Comparison of ENCODE assay signal across 1 cellular context in the genomic region with DNA sequence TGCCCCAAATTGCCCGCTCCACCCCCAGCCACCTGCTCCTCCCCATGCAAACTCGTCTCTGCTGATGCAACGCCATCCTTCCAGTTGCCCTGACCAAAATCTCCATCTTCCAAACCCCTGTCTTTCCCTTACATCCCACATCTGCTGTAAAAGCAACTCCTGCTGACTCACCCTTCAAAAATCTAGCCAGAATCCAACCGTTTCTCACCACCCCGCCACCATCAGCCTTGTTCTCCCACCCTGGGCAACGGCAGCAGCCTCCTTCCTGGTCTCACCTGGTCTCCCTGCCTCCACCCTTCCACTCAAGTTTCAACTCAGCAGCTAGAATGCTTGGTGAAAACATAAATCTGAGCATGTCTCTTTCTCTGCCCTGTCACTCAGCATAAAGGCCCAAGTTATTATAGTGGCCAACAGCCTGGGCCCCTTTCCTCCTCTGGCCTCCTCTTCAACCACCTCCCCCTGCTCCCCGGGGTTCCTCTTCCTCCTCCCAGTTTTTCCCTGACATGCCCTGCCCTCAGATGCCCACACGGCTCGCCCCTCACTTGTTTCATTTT.
TF ChIP-seq lines count a peak whose summit lies in the region.

No MANE protein-coding gene starts in this region.

TF ChIP-seq in HepG2, 621 proteins besides CTCF, POLR2A, EP300 and RAD21 (continues in another document):
- TF ChIP-seq ZNF501 (CRISPR knock-in tag; IDR thresholded peaks at IDR 0.05) (no peak), RORA (CRISPR knock-in tag; IDR thresholded peaks at IDR 0.05) (no peak), CCAR2 (optimal IDR thresholded peaks at IDR 0.05; ENCODE audit: low read depth, low read length) (no peak), ZNF768 (CRISPR knock-in tag; IDR thresholded peaks at IDR 0.05) (0 out of 2 replicates have a peak, but pooled peaks have one; percentile 14), SRY (CRISPR knock-in tag; IDR thresholded peaks at IDR 0.05) (no peak), KLF11 (CRISPR knock-in tag; IDR thresholded peaks at IDR 0.05) (no peak), CC2D1A (CRISPR knock-in tag; IDR thresholded peaks at IDR 0.05) (no peak), SMC3 (IDR thresholded peaks at IDR 0.05; ENCODE audit: low read length) (no peak), ZFP90 (CRISPR knock-in tag; IDR thresholded peaks at IDR 0.05; ENCODE audit: borderline replicate concordance) (no peak), YEATS2 (CRISPR knock-in tag; IDR thresholded peaks at IDR 0.05; ENCODE audit: borderline replicate concordance) (no peak), ZSCAN9 (CRISPR knock-in tag; IDR thresholded peaks at IDR 0.05; ENCODE audit: borderline replicate concordance) (no peak), ZFP36L1 (CRISPR knock-in tag; IDR thresholded peaks at IDR 0.05) (no peak), ZSCAN29 (CRISPR knock-in tag; conservative IDR thresholded peaks at IDR 0.05) (no peak), SMARCC2 (IDR thresholded peaks at IDR 0.05) (no peak), MEIS1 (CRISPR knock-in tag; IDR thresholded peaks at IDR 0.05; ENCODE audit: borderline replicate concordance) (no peak), MXD4 (CRISPR knock-in tag; IDR thresholded peaks at IDR 0.05) (no peak), GTF2F1 (IDR thresholded peaks at IDR 0.05; ENCODE audit: low read length) (no peak), KDM2A (CRISPR knock-in tag; IDR thresholded peaks at IDR 0.05; ENCODE audit: borderline replicate concordance, low read depth) (no peak), ZNF776 (CRISPR knock-in tag; IDR thresholded peaks at IDR 0.05) (no peak), GFI1 (CRISPR knock-in tag; IDR thresholded peaks at IDR 0.05; ENCODE audit: borderline replicate concordance) (no peak), TEAD3 (CRISPR knock-in tag; optimal IDR thresholded peaks at IDR 0.05; ENCODE audit: borderline replicate concordance) (peak; percentile 51), GABPB1 (CRISPR knock-in tag; IDR thresholded peaks at IDR 0.05) (no peak), GPN1 (CRISPR knock-in tag; IDR thresholded peaks at IDR 0.05; ENCODE audit: borderline replicate concordance) (no peak), NFKB2 (CRISPR knock-in tag; IDR thresholded peaks at IDR 0.05; ENCODE audit: borderline replicate concordance) (0 out of 2 replicates have a peak, but pooled peaks have one; percentile 35), MED1 (CRISPR knock-in tag; IDR thresholded peaks at IDR 0.05) (no peak), ZKSCAN5 (CRISPR knock-in tag; IDR thresholded peaks at IDR 0.05) (no peak)
- TF ChIP-seq, protein P1, sequence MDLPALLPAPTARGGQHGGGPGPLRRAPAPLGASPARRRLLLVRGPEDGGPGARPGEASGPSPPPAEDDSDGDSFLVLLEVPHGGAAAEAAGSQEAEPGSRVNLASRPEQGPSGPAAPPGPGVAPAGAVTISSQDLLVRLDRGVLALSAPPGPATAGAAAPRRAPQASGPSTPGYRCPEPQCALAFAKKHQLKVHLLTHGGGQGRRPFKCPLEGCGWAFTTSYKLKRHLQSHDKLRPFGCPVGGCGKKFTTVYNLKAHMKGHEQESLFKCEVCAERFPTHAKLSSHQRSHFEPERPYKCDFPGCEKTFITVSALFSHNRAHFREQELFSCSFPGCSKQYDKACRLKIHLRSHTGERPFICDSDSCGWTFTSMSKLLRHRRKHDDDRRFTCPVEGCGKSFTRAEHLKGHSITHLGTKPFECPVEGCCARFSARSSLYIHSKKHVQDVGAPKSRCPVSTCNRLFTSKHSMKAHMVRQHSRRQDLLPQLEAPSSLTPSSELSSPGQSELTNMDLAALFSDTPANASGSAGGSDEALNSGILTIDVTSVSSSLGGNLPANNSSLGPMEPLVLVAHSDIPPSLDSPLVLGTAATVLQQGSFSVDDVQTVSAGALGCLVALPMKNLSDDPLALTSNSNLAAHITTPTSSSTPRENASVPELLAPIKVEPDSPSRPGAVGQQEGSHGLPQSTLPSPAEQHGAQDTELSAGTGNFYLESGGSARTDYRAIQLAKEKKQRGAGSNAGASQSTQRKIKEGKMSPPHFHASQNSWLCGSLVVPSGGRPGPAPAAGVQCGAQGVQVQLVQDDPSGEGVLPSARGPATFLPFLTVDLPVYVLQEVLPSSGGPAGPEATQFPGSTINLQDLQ (CRISPR knock-in tag; IDR thresholded peaks at IDR 0.05), result peak; percentile 42; the same call in 1 of the 2 replicates
- TF ChIP-seq, protein P2, sequence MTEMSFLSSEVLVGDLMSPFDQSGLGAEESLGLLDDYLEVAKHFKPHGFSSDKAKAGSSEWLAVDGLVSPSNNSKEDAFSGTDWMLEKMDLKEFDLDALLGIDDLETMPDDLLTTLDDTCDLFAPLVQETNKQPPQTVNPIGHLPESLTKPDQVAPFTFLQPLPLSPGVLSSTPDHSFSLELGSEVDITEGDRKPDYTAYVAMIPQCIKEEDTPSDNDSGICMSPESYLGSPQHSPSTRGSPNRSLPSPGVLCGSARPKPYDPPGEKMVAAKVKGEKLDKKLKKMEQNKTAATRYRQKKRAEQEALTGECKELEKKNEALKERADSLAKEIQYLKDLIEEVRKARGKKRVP (CRISPR knock-in tag; IDR thresholded peaks at IDR 0.05), result 0 out of 4 replicates have a peak, but pooled peaks of 1 of the 2 experiments have one; percentile 17
- TF ChIP-seq, protein P3, sequence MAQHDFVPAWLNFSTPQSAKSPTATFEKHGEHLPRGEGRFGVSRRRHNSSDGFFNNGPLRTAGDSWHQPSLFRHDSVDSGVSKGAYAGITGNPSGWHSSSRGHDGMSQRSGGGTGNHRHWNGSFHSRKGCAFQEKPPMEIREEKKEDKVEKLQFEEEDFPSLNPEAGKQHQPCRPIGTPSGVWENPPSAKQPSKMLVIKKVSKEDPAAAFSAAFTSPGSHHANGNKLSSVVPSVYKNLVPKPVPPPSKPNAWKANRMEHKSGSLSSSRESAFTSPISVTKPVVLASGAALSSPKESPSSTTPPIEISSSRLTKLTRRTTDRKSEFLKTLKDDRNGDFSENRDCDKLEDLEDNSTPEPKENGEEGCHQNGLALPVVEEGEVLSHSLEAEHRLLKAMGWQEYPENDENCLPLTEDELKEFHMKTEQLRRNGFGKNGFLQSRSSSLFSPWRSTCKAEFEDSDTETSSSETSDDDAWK (CRISPR knock-in tag; IDR thresholded peaks at IDR 0.05), result no peak
- TF ChIP-seq, protein P4, sequence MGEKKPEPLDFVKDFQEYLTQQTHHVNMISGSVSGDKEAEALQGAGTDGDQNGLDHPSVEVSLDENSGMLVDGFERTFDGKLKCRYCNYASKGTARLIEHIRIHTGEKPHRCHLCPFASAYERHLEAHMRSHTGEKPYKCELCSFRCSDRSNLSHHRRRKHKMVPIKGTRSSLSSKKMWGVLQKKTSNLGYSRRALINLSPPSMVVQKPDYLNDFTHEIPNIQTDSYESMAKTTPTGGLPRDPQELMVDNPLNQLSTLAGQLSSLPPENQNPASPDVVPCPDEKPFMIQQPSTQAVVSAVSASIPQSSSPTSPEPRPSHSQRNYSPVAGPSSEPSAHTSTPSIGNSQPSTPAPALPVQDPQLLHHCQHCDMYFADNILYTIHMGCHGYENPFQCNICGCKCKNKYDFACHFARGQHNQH (CRISPR knock-in tag; IDR thresholded peaks at IDR 0.05), result no peak
- TF ChIP-seq, protein P5, sequence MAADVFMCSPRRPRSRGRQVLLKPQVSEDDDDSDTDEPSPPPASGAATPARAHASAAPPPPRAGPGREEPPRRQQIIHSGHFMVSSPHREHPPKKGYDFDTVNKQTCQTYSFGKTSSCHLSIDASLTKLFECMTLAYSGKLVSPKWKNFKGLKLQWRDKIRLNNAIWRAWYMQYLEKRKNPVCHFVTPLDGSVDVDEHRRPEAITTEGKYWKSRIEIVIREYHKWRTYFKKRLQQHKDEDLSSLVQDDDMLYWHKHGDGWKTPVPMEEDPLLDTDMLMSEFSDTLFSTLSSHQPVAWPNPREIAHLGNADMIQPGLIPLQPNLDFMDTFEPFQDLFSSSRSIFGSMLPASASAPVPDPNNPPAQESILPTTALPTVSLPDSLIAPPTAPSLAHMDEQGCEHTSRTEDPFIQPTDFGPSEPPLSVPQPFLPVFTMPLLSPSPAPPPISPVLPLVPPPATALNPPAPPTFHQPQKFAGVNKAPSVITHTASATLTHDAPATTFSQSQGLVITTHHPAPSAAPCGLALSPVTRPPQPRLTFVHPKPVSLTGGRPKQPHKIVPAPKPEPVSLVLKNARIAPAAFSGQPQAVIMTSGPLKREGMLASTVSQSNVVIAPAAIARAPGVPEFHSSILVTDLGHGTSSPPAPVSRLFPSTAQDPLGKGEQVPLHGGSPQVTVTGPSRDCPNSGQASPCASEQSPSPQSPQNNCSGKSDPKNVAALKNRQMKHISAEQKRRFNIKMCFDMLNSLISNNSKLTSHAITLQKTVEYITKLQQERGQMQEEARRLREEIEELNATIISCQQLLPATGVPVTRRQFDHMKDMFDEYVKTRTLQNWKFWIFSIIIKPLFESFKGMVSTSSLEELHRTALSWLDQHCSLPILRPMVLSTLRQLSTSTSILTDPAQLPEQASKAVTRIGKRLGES (CRISPR knock-in tag; IDR thresholded peaks at IDR 0.05; ENCODE audit: borderline replicate concordance), result no peak
- TF ChIP-seq, protein P6, sequence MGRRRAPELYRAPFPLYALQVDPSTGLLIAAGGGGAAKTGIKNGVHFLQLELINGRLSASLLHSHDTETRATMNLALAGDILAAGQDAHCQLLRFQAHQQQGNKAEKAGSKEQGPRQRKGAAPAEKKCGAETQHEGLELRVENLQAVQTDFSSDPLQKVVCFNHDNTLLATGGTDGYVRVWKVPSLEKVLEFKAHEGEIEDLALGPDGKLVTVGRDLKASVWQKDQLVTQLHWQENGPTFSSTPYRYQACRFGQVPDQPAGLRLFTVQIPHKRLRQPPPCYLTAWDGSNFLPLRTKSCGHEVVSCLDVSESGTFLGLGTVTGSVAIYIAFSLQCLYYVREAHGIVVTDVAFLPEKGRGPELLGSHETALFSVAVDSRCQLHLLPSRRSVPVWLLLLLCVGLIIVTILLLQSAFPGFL (CRISPR knock-in tag; IDR thresholded peaks at IDR 0.05), result no peak
- TF ChIP-seq, protein P7, sequence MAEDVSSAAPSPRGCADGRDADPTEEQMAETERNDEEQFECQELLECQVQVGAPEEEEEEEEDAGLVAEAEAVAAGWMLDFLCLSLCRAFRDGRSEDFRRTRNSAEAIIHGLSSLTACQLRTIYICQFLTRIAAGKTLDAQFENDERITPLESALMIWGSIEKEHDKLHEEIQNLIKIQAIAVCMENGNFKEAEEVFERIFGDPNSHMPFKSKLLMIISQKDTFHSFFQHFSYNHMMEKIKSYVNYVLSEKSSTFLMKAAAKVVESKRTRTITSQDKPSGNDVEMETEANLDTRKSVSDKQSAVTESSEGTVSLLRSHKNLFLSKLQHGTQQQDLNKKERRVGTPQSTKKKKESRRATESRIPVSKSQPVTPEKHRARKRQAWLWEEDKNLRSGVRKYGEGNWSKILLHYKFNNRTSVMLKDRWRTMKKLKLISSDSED (CRISPR knock-in tag; IDR thresholded peaks at IDR 0.05), result no peak
- TF ChIP-seq, protein P8, sequence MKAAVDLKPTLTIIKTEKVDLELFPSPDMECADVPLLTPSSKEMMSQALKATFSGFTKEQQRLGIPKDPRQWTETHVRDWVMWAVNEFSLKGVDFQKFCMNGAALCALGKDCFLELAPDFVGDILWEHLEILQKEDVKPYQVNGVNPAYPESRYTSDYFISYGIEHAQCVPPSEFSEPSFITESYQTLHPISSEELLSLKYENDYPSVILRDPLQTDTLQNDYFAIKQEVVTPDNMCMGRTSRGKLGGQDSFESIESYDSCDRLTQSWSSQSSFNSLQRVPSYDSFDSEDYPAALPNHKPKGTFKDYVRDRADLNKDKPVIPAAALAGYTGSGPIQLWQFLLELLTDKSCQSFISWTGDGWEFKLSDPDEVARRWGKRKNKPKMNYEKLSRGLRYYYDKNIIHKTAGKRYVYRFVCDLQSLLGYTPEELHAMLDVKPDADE (CRISPR knock-in tag; IDR thresholded peaks at IDR 0.05), result no peak
- TF ChIP-seq, protein P9, sequence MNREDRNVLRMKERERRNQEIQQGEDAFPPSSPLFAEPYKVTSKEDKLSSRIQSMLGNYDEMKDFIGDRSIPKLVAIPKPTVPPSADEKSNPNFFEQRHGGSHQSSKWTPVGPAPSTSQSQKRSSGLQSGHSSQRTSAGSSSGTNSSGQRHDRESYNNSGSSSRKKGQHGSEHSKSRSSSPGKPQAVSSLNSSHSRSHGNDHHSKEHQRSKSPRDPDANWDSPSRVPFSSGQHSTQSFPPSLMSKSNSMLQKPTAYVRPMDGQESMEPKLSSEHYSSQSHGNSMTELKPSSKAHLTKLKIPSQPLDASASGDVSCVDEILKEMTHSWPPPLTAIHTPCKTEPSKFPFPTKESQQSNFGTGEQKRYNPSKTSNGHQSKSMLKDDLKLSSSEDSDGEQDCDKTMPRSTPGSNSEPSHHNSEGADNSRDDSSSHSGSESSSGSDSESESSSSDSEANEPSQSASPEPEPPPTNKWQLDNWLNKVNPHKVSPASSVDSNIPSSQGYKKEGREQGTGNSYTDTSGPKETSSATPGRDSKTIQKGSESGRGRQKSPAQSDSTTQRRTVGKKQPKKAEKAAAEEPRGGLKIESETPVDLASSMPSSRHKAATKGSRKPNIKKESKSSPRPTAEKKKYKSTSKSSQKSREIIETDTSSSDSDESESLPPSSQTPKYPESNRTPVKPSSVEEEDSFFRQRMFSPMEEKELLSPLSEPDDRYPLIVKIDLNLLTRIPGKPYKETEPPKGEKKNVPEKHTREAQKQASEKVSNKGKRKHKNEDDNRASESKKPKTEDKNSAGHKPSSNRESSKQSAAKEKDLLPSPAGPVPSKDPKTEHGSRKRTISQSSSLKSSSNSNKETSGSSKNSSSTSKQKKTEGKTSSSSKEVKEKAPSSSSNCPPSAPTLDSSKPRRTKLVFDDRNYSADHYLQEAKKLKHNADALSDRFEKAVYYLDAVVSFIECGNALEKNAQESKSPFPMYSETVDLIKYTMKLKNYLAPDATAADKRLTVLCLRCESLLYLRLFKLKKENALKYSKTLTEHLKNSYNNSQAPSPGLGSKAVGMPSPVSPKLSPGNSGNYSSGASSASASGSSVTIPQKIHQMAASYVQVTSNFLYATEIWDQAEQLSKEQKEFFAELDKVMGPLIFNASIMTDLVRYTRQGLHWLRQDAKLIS (CRISPR knock-in tag; IDR thresholded peaks at IDR 0.05), result no peak
- TF ChIP-seq, protein P10, sequence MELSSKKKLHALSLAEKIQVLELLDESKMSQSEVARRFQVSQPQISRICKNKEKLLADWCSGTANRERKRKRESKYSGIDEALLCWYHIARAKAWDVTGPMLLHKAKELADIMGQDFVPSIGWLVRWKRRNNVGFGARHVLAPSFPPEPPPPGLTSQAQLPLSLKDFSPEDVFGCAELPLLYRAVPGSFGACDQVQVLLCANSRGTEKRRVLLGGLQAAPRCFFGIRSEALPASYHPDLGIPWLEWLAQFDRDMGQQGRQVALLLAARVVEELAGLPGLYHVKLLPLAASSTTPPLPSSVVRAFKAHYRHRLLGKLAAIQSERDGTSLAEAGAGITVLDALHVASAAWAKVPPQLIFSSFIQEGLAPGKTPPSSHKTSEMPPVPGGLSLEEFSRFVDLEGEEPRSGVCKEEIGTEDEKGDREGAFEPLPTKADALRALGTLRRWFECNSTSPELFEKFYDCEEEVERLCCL (CRISPR knock-in tag; IDR thresholded peaks at IDR 0.05; ENCODE audit: borderline replicate concordance), result no peak
- TF ChIP-seq, protein P11, sequence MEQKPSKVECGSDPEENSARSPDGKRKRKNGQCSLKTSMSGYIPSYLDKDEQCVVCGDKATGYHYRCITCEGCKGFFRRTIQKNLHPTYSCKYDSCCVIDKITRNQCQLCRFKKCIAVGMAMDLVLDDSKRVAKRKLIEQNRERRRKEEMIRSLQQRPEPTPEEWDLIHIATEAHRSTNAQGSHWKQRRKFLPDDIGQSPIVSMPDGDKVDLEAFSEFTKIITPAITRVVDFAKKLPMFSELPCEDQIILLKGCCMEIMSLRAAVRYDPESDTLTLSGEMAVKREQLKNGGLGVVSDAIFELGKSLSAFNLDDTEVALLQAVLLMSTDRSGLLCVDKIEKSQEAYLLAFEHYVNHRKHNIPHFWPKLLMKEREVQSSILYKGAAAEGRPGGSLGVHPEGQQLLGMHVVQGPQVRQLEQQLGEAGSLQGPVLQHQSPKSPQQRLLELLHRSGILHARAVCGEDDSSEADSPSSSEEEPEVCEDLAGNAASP (CRISPR knock-in tag; IDR thresholded peaks at IDR 0.05; ENCODE audit: borderline replicate concordance), result no peak
- TF ChIP-seq, protein P12, sequence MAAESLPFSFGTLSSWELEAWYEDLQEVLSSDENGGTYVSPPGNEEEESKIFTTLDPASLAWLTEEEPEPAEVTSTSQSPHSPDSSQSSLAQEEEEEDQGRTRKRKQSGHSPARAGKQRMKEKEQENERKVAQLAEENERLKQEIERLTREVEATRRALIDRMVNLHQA (CRISPR knock-in tag; IDR thresholded peaks at IDR 0.05), result no peak
